In genomic region chr11:79082920-79083319, GRCh38 we compare ENCODE assay signal across 18 cellular contexts.
"Had no signal": no experiment of that assay in that cellular context is flagged by ENCODE, and none has a peak within 500 bp of the region (broad histone marks: within the 10 kb centered on the region; RNA-seq: fewer than 3 reads in every experiment).

No MANE protein-coding gene starts in this region.

- ATAC-seq: left lung; pancreas; sciatic nerve; stimulated activated memory B cell treated with anti-CD40 and anti-IgM and Interleukin-4, amounts not matched to agents 10 μg/mL and 1 μg/mL and 100 μg/mL, for 72 hours had no signal

- H3K27ac Mint-ChIP-seq: activated naive CD8-positive, alpha-beta T cell; activated T-helper 1 cell treated with anti-CD3 and anti-CD28 coated beads, Interleukin-12 subunit alpha, Interleukin-12 subunit beta, Interleukin-2, Interleukin-4 antibody, amounts not matched to agents 30 ng/mL and 10 ng/mL and 1 ng/mL, durations not matched to agents 14 hours and 24 hours and 36 hours; naive B cell; stimulated activated memory B cell treated with anti-CD40 and anti-IgM and Interleukin-4, amounts not matched to agents 10 μg/mL and 1 μg/mL and 100 μg/mL, for 72 hours had no signal

- DNase-seq: activated CD4-positive, alpha-beta T cell treated with anti-CD3 and anti-CD28 coated beads, Interleukin-2, amount 50 U/mL, for 48 hours; activated gamma-delta T cell treated with Interleukin-2 at 50 U/mL for 16 hours; activated T-cell treated with anti-CD3 and anti-CD28 coated beads for 4 hours; amniotic stem cell; caudate nucleus; foreskin melanocyte; head of caudate nucleus; left lung; naive B cell; pancreas; spleen; stimulated activated CD4-positive, alpha-beta T cell treated with anti-CD3 and anti-CD28 coated beads, Interleukin-4, amount 100 ng/mL, for 4 hours; SW 1271; T-helper 2 cell had no signal

- H3K4me3 Mint-ChIP-seq: activated naive CD8-positive, alpha-beta T cell; activated T-helper 1 cell treated with anti-CD3 and anti-CD28 coated beads, Interleukin-12 subunit alpha, Interleukin-12 subunit beta, Interleukin-2, Interleukin-4 antibody, amounts not matched to agents 30 ng/mL and 10 ng/mL and 1 ng/mL, durations not matched to agents 14 hours and 24 hours and 36 hours; naive B cell; stimulated activated memory B cell treated with anti-CD40 and anti-IgM and Interleukin-4, amounts not matched to agents 10 μg/mL and 1 μg/mL and 100 μg/mL, for 72 hours had no signal

- H3K4me1 Mint-ChIP-seq: naive B cell; stimulated activated memory B cell treated with anti-CD40 and anti-IgM and Interleukin-4, amounts not matched to agents 10 μg/mL and 1 μg/mL and 100 μg/mL, for 72 hours had no signal

- H3K9me3 Mint-ChIP-seq: activated T-helper 1 cell treated with anti-CD3 and anti-CD28 coated beads, Interleukin-12 subunit alpha, Interleukin-12 subunit beta, Interleukin-2, Interleukin-4 antibody, amounts not matched to agents 30 ng/mL and 10 ng/mL and 1 ng/mL, durations not matched to agents 14 hours and 24 hours and 36 hours; naive B cell; stimulated activated memory B cell treated with anti-CD40 and anti-IgM and Interleukin-4, amounts not matched to agents 10 μg/mL and 1 μg/mL and 100 μg/mL, for 72 hours had no signal

- H3K36me3 Mint-ChIP-seq: activated naive CD8-positive, alpha-beta T cell; naive B cell; stimulated activated memory B cell treated with anti-CD40 and anti-IgM and Interleukin-4, amounts not matched to agents 10 μg/mL and 1 μg/mL and 100 μg/mL, for 72 hours had no signal

- H3K27me3 Mint-ChIP-seq: activated naive CD8-positive, alpha-beta T cell; naive B cell; stimulated activated memory B cell treated with anti-CD40 and anti-IgM and Interleukin-4, amounts not matched to agents 10 μg/mL and 1 μg/mL and 100 μg/mL, for 72 hours had no signal
